ENCODE assay signal across 1 cellular context in the genomic region with DNA sequence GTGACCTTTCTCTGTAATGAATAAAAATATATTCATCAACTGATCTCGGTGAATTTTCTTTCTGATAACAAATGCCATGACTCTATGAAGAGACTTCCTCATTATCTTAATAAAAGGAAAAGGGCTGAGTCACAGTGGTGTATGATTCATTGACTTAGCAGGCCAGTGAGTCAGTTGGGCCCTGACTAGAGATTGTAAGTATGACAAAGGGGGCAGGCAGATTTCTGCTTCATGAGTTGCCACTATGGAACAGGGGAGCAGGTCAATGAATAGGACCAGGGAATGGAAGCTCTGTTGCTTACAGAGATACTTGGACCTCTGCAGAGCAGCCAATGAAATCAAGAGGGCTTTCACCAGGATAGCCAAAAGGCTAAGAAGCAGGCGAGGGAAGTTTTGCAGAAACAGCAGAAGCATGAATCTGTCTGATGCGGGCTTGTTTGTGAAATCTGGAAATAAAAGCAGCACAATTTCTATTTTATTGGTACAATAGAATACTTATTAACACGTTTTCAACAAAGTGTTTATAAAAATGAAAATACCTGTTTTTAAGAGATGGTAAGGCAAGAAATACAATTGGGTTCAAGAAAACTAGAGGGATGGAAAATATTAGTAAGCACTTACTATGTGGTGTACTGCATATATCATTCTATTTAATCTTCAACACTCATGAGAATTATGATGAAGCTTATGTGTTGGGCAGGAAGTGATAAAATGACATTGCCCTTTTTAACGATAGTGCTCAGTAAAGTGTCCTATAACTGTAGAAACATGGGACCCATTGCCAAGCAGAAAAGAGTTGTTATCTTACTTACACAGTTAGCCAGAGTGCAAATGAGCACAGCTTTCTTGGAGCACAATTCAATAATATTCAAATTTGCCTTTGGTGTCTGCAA.
TF ChIP-seq lines count a peak whose summit lies in the region.

No MANE protein-coding gene starts in this region.

TF ChIP-seq in K562, 482 proteins besides CTCF, POLR2A, EP300 and RAD21 (continued from another document and continues in another):
- TF ChIP-seq, protein P1, sequence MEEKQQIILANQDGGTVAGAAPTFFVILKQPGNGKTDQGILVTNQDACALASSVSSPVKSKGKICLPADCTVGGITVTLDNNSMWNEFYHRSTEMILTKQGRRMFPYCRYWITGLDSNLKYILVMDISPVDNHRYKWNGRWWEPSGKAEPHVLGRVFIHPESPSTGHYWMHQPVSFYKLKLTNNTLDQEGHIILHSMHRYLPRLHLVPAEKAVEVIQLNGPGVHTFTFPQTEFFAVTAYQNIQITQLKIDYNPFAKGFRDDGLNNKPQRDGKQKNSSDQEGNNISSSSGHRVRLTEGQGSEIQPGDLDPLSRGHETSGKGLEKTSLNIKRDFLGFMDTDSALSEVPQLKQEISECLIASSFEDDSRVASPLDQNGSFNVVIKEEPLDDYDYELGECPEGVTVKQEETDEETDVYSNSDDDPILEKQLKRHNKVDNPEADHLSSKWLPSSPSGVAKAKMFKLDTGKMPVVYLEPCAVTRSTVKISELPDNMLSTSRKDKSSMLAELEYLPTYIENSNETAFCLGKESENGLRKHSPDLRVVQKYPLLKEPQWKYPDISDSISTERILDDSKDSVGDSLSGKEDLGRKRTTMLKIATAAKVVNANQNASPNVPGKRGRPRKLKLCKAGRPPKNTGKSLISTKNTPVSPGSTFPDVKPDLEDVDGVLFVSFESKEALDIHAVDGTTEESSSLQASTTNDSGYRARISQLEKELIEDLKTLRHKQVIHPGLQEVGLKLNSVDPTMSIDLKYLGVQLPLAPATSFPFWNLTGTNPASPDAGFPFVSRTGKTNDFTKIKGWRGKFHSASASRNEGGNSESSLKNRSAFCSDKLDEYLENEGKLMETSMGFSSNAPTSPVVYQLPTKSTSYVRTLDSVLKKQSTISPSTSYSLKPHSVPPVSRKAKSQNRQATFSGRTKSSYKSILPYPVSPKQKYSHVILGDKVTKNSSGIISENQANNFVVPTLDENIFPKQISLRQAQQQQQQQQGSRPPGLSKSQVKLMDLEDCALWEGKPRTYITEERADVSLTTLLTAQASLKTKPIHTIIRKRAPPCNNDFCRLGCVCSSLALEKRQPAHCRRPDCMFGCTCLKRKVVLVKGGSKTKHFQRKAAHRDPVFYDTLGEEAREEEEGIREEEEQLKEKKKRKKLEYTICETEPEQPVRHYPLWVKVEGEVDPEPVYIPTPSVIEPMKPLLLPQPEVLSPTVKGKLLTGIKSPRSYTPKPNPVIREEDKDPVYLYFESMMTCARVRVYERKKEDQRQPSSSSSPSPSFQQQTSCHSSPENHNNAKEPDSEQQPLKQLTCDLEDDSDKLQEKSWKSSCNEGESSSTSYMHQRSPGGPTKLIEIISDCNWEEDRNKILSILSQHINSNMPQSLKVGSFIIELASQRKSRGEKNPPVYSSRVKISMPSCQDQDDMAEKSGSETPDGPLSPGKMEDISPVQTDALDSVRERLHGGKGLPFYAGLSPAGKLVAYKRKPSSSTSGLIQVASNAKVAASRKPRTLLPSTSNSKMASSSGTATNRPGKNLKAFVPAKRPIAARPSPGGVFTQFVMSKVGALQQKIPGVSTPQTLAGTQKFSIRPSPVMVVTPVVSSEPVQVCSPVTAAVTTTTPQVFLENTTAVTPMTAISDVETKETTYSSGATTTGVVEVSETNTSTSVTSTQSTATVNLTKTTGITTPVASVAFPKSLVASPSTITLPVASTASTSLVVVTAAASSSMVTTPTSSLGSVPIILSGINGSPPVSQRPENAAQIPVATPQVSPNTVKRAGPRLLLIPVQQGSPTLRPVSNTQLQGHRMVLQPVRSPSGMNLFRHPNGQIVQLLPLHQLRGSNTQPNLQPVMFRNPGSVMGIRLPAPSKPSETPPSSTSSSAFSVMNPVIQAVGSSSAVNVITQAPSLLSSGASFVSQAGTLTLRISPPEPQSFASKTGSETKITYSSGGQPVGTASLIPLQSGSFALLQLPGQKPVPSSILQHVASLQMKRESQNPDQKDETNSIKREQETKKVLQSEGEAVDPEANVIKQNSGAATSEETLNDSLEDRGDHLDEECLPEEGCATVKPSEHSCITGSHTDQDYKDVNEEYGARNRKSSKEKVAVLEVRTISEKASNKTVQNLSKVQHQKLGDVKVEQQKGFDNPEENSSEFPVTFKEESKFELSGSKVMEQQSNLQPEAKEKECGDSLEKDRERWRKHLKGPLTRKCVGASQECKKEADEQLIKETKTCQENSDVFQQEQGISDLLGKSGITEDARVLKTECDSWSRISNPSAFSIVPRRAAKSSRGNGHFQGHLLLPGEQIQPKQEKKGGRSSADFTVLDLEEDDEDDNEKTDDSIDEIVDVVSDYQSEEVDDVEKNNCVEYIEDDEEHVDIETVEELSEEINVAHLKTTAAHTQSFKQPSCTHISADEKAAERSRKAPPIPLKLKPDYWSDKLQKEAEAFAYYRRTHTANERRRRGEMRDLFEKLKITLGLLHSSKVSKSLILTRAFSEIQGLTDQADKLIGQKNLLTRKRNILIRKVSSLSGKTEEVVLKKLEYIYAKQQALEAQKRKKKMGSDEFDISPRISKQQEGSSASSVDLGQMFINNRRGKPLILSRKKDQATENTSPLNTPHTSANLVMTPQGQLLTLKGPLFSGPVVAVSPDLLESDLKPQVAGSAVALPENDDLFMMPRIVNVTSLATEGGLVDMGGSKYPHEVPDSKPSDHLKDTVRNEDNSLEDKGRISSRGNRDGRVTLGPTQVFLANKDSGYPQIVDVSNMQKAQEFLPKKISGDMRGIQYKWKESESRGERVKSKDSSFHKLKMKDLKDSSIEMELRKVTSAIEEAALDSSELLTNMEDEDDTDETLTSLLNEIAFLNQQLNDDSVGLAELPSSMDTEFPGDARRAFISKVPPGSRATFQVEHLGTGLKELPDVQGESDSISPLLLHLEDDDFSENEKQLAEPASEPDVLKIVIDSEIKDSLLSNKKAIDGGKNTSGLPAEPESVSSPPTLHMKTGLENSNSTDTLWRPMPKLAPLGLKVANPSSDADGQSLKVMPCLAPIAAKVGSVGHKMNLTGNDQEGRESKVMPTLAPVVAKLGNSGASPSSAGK (IDR thresholded peaks at IDR 0.05), result no peak
- TF ChIP-seq EGR1 (conservative IDR thresholded peaks at IDR 0.05) (no peak), SIN3B (IDR thresholded peaks at IDR 0.05; ENCODE audit: low read depth) (no peak), ZNF408 (CRISPR knock-in tag; IDR thresholded peaks at IDR 0.05; ENCODE audit: low read depth) (no peak), NR3C1 (CRISPR knock-in tag; IDR thresholded peaks at IDR 0.05) (no peak), NCOA6 (IDR thresholded peaks at IDR 0.05) (0 out of 2 replicates have a peak, but pooled peaks have one; percentile 1), CBX5 (IDR thresholded peaks at IDR 0.05; ENCODE audit: borderline replicate concordance, low read depth) (no peak), ZNF707 (CRISPR knock-in tag; conservative IDR thresholded peaks at IDR 0.05) (no peak), MCM2 (IDR thresholded peaks at IDR 0.05; ENCODE audit: low read depth) (no peak), MYBL2 (IDR thresholded peaks at IDR 0.05; ENCODE audit: low read depth) (no peak), MYBL2 (CRISPR knock-in tag; IDR thresholded peaks at IDR 0.05; ENCODE audit: borderline replicate concordance) (no peak), ZNF699 (CRISPR knock-in tag; IDR thresholded peaks at IDR 0.05; ENCODE audit: insufficient replicate concordance) (no peak), ARID1B (IDR thresholded peaks at IDR 0.05) (peak; percentile 91), ZNF311 (CRISPR knock-in tag; IDR thresholded peaks at IDR 0.05) (no peak), SETDB1 (IDR thresholded peaks at IDR 0.05; ENCODE audit: low read length) (no peak), TCF7 (IDR thresholded peaks at IDR 0.05; ENCODE audit: borderline replicate concordance) (no peak), ETV6 (IDR thresholded peaks at IDR 0.05; ENCODE audit: borderline replicate concordance in 1 of 2, low read depth in 2 of 2, low read length in 1 of 2) (no peak), ETV6 (CRISPR knock-in tag; IDR thresholded peaks at IDR 0.05; ENCODE audit: borderline replicate concordance) (no peak), CBFB (CRISPR knock-in tag; IDR thresholded peaks at IDR 0.05) (no peak), CEBPG (CRISPR knock-in tag; IDR thresholded peaks at IDR 0.05) (no peak), CEBPG (tag; conservative IDR thresholded peaks at IDR 0.05 in 1 of 2, IDR thresholded peaks at IDR 0.05 in 1 of 2) (no peak), ZC3H4 (CRISPR knock-in tag; IDR thresholded peaks at IDR 0.05; ENCODE audit: borderline replicate concordance) (no peak), TAF1 (IDR thresholded peaks at IDR 0.05; ENCODE audit: control insufficient read depth, extremely low read depth, insufficient read depth, low read length, severe bottlenecking) (no peak), ZNF507 (tag; conservative IDR thresholded peaks at IDR 0.05) (no peak), PYGO2 (tag; IDR thresholded peaks at IDR 0.05) (no peak), SIN3A (IDR thresholded peaks at IDR 0.05; ENCODE audit: borderline replicate concordance in 2 of 2, control insufficient read depth in 1 of 2, low read depth in 2 of 2, low read length in 2 of 2) (no peak), NFYB (IDR thresholded peaks at IDR 0.05; ENCODE audit: extremely low read depth, insufficient read length) (no peak), EWSR1 (IDR thresholded peaks at IDR 0.05; ENCODE audit: borderline replicate concordance, low read depth, partially characterized antibody) (no peak), NRF1 (conservative IDR thresholded peaks at IDR 0.05 in 1 of 2, IDR thresholded peaks at IDR 0.05 in 1 of 2) (peak; percentile 43 to 56), NCOR1 (IDR thresholded peaks at IDR 0.05) (peak; percentile 44)
- TF ChIP-seq, protein P2, sequence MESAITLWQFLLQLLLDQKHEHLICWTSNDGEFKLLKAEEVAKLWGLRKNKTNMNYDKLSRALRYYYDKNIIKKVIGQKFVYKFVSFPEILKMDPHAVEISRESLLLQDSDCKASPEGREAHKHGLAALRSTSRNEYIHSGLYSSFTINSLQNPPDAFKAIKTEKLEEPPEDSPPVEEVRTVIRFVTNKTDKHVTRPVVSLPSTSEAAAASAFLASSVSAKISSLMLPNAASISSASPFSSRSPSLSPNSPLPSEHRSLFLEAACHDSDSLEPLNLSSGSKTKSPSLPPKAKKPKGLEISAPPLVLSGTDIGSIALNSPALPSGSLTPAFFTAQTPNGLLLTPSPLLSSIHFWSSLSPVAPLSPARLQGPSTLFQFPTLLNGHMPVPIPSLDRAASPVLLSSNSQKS (CRISPR knock-in tag; IDR thresholded peaks at IDR 0.05), result no peak
- TF ChIP-seq, protein P3, sequence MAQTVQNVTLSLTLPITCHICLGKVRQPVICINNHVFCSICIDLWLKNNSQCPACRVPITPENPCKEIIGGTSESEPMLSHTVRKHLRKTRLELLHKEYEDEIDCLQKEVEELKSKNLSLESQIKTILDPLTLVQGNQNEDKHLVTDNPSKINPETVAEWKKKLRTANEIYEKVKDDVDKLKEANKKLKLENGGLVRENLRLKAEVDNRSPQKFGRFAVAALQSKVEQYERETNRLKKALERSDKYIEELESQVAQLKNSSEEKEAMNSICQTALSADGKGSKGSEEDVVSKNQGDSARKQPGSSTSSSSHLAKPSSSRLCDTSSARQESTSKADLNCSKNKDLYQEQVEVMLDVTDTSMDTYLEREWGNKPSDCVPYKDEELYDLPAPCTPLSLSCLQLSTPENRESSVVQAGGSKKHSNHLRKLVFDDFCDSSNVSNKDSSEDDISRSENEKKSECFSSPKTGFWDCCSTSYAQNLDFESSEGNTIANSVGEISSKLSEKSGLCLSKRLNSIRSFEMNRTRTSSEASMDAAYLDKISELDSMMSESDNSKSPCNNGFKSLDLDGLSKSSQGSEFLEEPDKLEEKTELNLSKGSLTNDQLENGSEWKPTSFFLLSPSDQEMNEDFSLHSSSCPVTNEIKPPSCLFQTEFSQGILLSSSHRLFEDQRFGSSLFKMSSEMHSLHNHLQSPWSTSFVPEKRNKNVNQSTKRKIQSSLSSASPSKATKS (CRISPR knock-in tag; IDR thresholded peaks at IDR 0.05), result no peak
- TF ChIP-seq, protein P4, sequence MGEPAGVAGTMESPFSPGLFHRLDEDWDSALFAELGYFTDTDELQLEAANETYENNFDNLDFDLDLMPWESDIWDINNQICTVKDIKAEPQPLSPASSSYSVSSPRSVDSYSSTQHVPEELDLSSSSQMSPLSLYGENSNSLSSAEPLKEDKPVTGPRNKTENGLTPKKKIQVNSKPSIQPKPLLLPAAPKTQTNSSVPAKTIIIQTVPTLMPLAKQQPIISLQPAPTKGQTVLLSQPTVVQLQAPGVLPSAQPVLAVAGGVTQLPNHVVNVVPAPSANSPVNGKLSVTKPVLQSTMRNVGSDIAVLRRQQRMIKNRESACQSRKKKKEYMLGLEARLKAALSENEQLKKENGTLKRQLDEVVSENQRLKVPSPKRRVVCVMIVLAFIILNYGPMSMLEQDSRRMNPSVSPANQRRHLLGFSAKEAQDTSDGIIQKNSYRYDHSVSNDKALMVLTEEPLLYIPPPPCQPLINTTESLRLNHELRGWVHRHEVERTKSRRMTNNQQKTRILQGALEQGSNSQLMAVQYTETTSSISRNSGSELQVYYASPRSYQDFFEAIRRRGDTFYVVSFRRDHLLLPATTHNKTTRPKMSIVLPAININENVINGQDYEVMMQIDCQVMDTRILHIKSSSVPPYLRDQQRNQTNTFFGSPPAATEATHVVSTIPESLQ (CRISPR knock-in tag; IDR thresholded peaks at IDR 0.05), result no peak
- TF ChIP-seq, protein P5, sequence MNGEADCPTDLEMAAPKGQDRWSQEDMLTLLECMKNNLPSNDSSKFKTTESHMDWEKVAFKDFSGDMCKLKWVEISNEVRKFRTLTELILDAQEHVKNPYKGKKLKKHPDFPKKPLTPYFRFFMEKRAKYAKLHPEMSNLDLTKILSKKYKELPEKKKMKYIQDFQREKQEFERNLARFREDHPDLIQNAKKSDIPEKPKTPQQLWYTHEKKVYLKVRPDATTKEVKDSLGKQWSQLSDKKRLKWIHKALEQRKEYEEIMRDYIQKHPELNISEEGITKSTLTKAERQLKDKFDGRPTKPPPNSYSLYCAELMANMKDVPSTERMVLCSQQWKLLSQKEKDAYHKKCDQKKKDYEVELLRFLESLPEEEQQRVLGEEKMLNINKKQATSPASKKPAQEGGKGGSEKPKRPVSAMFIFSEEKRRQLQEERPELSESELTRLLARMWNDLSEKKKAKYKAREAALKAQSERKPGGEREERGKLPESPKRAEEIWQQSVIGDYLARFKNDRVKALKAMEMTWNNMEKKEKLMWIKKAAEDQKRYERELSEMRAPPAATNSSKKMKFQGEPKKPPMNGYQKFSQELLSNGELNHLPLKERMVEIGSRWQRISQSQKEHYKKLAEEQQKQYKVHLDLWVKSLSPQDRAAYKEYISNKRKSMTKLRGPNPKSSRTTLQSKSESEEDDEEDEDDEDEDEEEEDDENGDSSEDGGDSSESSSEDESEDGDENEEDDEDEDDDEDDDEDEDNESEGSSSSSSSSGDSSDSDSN (IDR thresholded peaks at IDR 0.05; ENCODE audit: borderline replicate concordance in 1 of 2, low read depth in 2 of 2, low read length in 2 of 2), result no peak
- TF ChIP-seq, protein P6, sequence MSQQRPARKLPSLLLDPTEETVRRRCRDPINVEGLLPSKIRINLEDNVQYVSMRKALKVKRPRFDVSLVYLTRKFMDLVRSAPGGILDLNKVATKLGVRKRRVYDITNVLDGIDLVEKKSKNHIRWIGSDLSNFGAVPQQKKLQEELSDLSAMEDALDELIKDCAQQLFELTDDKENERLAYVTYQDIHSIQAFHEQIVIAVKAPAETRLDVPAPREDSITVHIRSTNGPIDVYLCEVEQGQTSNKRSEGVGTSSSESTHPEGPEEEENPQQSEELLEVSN (IDR thresholded peaks at IDR 0.05; ENCODE audit: borderline replicate concordance in 1 of 2, extremely low read depth in 1 of 2, insufficient read depth in 1 of 2, insufficient read length in 1 of 2, low read depth in 1 of 2, low read length in 1 of 2, poor library complexity in 1 of 2, severe bottlenecking in 1 of 2), result no peak
- TF ChIP-seq, protein P7, sequence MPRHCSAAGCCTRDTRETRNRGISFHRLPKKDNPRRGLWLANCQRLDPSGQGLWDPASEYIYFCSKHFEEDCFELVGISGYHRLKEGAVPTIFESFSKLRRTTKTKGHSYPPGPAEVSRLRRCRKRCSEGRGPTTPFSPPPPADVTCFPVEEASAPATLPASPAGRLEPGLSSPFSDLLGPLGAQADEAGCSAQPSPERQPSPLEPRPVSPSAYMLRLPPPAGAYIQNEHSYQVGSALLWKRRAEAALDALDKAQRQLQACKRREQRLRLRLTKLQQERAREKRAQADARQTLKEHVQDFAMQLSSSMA (CRISPR knock-in tag; IDR thresholded peaks at IDR 0.05), result no peak
